Comparison of ENCODE assay signal across 8 cellular contexts in genomic region chr14:65412189-65412846, GRCh38. TPM values are rescaled to one million over a fixed set of nuclear protein-coding genes. Genes with fewer than 3 reads are reported as not detected.
DNase-seq lines count a peak whose midpoint lies in the region; ATAC-seq, FAIRE-seq and TF ChIP-seq lines count a peak whose summit lies in the region.

FUT8 (plus strand) TSS chr14:65412730; CDS start chr14:65561564, 148,834 bp downstream.

- H3K36me3 ChIP-seq in parathyroid adenoma (ENCODE audit: control insufficient read depth, insufficient read depth, low read length) (no peaks in the 10 kb centered on the region), tibial artery (no peaks in the 10 kb centered on the region)

- peak within 1 kb of the TSS; percentile 86 for H3K4me3 Mint-ChIP-seq in activated naive CD8-positive, alpha-beta T cell treated with anti-CD3 and anti-CD28 coated beads, Interleukin-2, amount 50 U/mL, for 24 hours

- H3K36me3 Mint-ChIP-seq in activated naive CD8-positive, alpha-beta T cell treated with anti-CD3 and anti-CD28 coated beads, Interleukin-2, amount 50 U/mL, for 24 hours (ENCODE audit: low read depth), result peaks cover 14% of the 10 kb centered on the region

- H3K27me3 Mint-ChIP-seq in activated naive CD8-positive, alpha-beta T cell treated with anti-CD3 and anti-CD28 coated beads, Interleukin-2, amount 50 U/mL, for 24 hours, result no peaks in the 10 kb centered on the region

- H2AFZ ChIP-seq in parathyroid adenoma, result peak within 1 kb of the TSS; percentile 99

- H3K9ac ChIP-seq in parathyroid adenoma, result peak within 1 kb of the TSS; percentile 64

- H3K4me1 Mint-ChIP-seq in activated naive CD8-positive, alpha-beta T cell treated with anti-CD3 and anti-CD28 coated beads, Interleukin-2, amount 50 U/mL, for 24 hours, result peaks cover 43% of the 10 kb centered on the region

- H3K79me2 ChIP-seq in parathyroid adenoma, result peaks cover 2% of the 10 kb centered on the region

- TF ChIP-seq POLR2A in GM12891 (IDR thresholded peaks at IDR 0.05; ENCODE audit: low read depth, low read length), result no peak; the same call in 1 of the 2 replicates

- intact Hi-C loops in Right ventricle myocardium superior (cut with DNase I), result loop anchor here (5.0 to 10.0 kb wide), 3 partner anchors 190 to 542 kb away; no protein-coding TSS in a partner anchor
- intact Hi-C loops in tibial artery (cut with DNase I; ENCODE audit: low total_unique reads), result loop anchor here (5.0 kb wide), 1 partner anchor 410 kb away; no protein-coding TSS in a partner anchor

- H3K4me3 ChIP-seq in parathyroid adenoma (ENCODE audit: low read depth, low read length), result peak within 1 kb of the TSS; percentile 92
- H3K4me3 ChIP-seq in tibial artery, result peak within 1 kb of the TSS; percentile 79 to 88

- peak within 1 kb of the TSS; percentile 97 for H3K27ac Mint-ChIP-seq in activated naive CD8-positive, alpha-beta T cell treated with anti-CD3 and anti-CD28 coated beads, Interleukin-2, amount 50 U/mL, for 24 hours

- TF ChIP-seq CTCF in parathyroid adenoma (IDR thresholded peaks at IDR 0.05) (peak; percentile 72), tibial artery (IDR thresholded peaks at IDR 0.05) (peak; percentile 30 to 47)

- H3K9me3 ChIP-seq in parathyroid adenoma (ENCODE audit: control insufficient read depth, low read length) (no peaks in the 10 kb centered on the region), tibial artery (no peaks in the 10 kb centered on the region)

- peak within 1 kb of the TSS; percentile 94 for H3K27ac ChIP-seq in parathyroid adenoma
- peak within 1 kb of the TSS; percentile 94 to 95 for H3K27ac ChIP-seq in tibial artery

- peak; percentile 81 for ATAC-seq in HG02798 (IDR thresholded peaks at IDR 0.05; ENCODE audit: poor library complexity, unreplicated experiment)
- ATAC-seq in activated naive CD8-positive, alpha-beta T cell treated with anti-CD3 and anti-CD28 coated beads, Interleukin-2, amount 50 U/mL, for 24 hours, result peak; percentile 94
- ATAC-seq in Right ventricle myocardium superior (ENCODE audit: poor library complexity), result peak; percentile 96

- H3K9me3 Mint-ChIP-seq in activated naive CD8-positive, alpha-beta T cell treated with anti-CD3 and anti-CD28 coated beads, Interleukin-2, amount 50 U/mL, for 24 hours, result no peaks in the 10 kb centered on the region

- FAIRE-seq in GM12891 (lab: Jason Lieb, UNC), result peak; percentile 99

- peak within 1 kb of the TSS; percentile 99 for H3K4me2 ChIP-seq in parathyroid adenoma (ENCODE audit: low read length)

- H3K27me3 ChIP-seq in parathyroid adenoma (ENCODE audit: control insufficient read depth, insufficient read depth, low read length) (no peaks in the 10 kb centered on the region), tibial artery (no peaks in the 10 kb centered on the region)

- H3K4me1 ChIP-seq in parathyroid adenoma, result no peaks in the 10 kb centered on the region
- peaks cover 0 to 9% (median 4%) of the 10 kb centered on the region in 4 donors for H3K4me1 ChIP-seq in tibial artery

- DNase-seq in GM12891 (ENCODE audit: insufficient read length, low spot score), result peak; percentile 61
- DNase-seq in NCI-H1417 treated with DMSO at 0.1 percent for 48 hours (lab: John Stamatoyannopoulos, UW), result peak; percentile 59
- peak; percentile 95 for DNase-seq in SW480 (ENCODE audit: low spot score)
- DNase-seq in activated naive CD8-positive, alpha-beta T cell treated with anti-CD3 and anti-CD28 coated beads, Interleukin-2, amount 50 U/mL, for 24 hours, result peak; percentile 97
- peak; percentile 98 for DNase-seq in Right ventricle myocardium superior
- peak; percentile 94 to 97 for DNase-seq in tibial artery

TF ChIP-seq in GM12891, 5 proteins besides CTCF, POLR2A, EP300 and RAD21:
- TF ChIP-seq POLR2AphosphoS5 (IDR thresholded peaks at IDR 0.05; ENCODE audit: low read depth, low read length) (peak; percentile 89; the same call in 1 of the 2 replicates), PAX5 (IDR thresholded peaks at IDR 0.05; ENCODE audit: insufficient read depth, low read length, severe bottlenecking) (no peak), TAF1 (IDR thresholded peaks at IDR 0.05; ENCODE audit: low read depth, low read length) (peak; percentile 85), POU2F2 (IDR thresholded peaks at IDR 0.05; ENCODE audit: low read depth, low read length) (peak; percentile 83), SPI1 (IDR thresholded peaks at IDR 0.05; ENCODE audit: low read depth, low read length) (no peak)

RNA-seq across cellular contexts. Expression of gene FUT8, which starts in this region (rescaled TPM):
- polyA plus RNA-seq in GM12891 (2012; ENCODE audit: low read depth, missing spikeins), result 31.1 TPM
- total RNA-seq in Right ventricle myocardium superior, result 9.9 TPM

Comparison
In these comparisons a context has a peak if more than half of its experiments do, and no peak if none do; other contexts are left out.
1. Peak in every context shown above with its lines: DNase-seq, ATAC-seq, H3K4me3 ChIP-seq and H3K27ac ChIP-seq.